Comparison of ENCODE assay signal across 8 cellular contexts in genomic region chr10:31770307-31770902, GRCh38.
DNase-seq lines count a peak whose midpoint lies in the region; ATAC-seq, FAIRE-seq and TF ChIP-seq lines count a peak whose summit lies in the region.

No MANE protein-coding gene starts in this region.

- no peak overlapping the region for H3K4me3 Mint-ChIP-seq in activated T-helper 17 cell treated with anti-CD3 and anti-CD28 coated beads, Interleukin-2, amount 50 U/mL, for 72 hours

- H3K4me1 Mint-ChIP-seq in activated T-helper 17 cell treated with anti-CD3 and anti-CD28 coated beads, Interleukin-2, amount 50 U/mL, for 72 hours = no peaks in the 10 kb centered on the region

- H3K9me3 Mint-ChIP-seq in activated T-helper 17 cell treated with anti-CD3 and anti-CD28 coated beads, Interleukin-2, amount 50 U/mL, for 72 hours = no peaks in the 10 kb centered on the region

- DNase-seq in D721Med (ENCODE audit: insufficient read length, low spot score) (peak; percentile 60), NOMO-1 treated with dmso at 0.1 percent for 144 hours (lab: John Stamatoyannopoulos, UW; ENCODE audit: unreplicated experiment) (peak; percentile 6), Right ventricle myocardium superior (peak; percentile 67), DMS79 treated with DMSO at 0.1 percent for 48 hours (lab: John Stamatoyannopoulos, UW) (no peak)
- DNase-seq in stimulated activated CD4-positive, alpha-beta T cell treated with anti-CD3 and anti-CD28 coated beads, Interleukin-15, amount 100 ng/mL, for 24 hours = peak; percentile 69

- ATAC-seq in GM21528 (IDR thresholded peaks at IDR 0.05; ENCODE audit: low FRiP score, unreplicated experiment) (peak; percentile 63), Right ventricle myocardium superior (ENCODE audit: poor library complexity) (peak; percentile 81), GM19324 (IDR thresholded peaks at IDR 0.05; ENCODE audit: low FRiP score, unreplicated experiment) (no peak)
- peak; percentile 78 for ATAC-seq in activated T-helper 17 cell treated with anti-CD3 and anti-CD28 coated beads, Interleukin-2, amount 50 U/mL, for 72 hours (replicated peaks)

- no peak overlapping the region for H3K27ac Mint-ChIP-seq in activated T-helper 17 cell treated with anti-CD3 and anti-CD28 coated beads, Interleukin-2, amount 50 U/mL, for 72 hours

- FAIRE-seq in D721Med (lab: Jason Lieb, UNC) = no peak

- intact Hi-C loops in Right ventricle myocardium superior (cut with DNase I) = no loop called here

- TF ChIP-seq CTCF in D721Med (IDR thresholded peaks at IDR 0.05; ENCODE audit: insufficient read depth, missing control alignments) = peak; percentile 61

- no peaks in the 10 kb centered on the region for H3K27me3 Mint-ChIP-seq in activated T-helper 17 cell treated with anti-CD3 and anti-CD28 coated beads, Interleukin-2, amount 50 U/mL, for 72 hours

- H3K36me3 Mint-ChIP-seq in activated T-helper 17 cell treated with anti-CD3 and anti-CD28 coated beads, Interleukin-2, amount 50 U/mL, for 72 hours (ENCODE audit: low read depth) = no peaks in the 10 kb centered on the region
